Comparison of ENCODE assay signal across 9 cellular contexts in the genomic region with DNA sequence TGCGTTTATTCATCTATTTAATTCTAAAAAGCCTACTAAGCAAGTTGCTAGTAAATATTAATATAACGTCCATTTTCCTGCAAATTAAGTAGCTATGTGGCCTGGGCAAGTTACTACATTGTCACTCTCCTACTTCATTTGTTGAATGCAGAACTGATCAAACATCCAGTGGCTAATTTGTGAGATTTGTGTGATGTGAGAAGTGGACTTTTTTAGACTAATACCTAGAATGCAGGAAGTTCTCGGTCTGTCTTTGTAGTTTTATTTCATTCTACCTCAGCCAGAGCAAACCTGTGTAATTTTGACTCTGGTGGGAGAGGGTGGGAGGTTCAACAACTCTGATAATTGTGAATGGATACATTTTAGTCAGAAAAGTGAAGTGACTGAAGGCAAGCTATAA. TPM values are rescaled to one million over a fixed set of nuclear protein-coding genes. Genes with fewer than 3 reads are reported as not detected.
DNase-seq lines count a peak whose midpoint lies in the region; ATAC-seq and TF ChIP-seq lines count a peak whose summit lies in the region.
"Had no signal": no experiment of that assay in that cellular context is flagged by ENCODE, and none has a peak within 500 bp of the region (broad histone marks: within the 10 kb centered on the region; RNA-seq: fewer than 3 reads in every experiment).

No MANE protein-coding gene starts in this region.

- POLR2A ChIA-PET in activated naive CD8-positive, alpha-beta T cell treated with anti-CD3 and anti-CD28 coated beads, Interleukin-2, amount 10 ng/mL, durations not matched to agents 7 days and 5 days (lab: Charles Lee), result interaction anchor here (1.0 to 2.3 kb wide), 5 partner anchors 8 to 47 kb away, joined by 3 to 19 read pairs (median 3); a partner anchor contains a TSS

- peak overlapping the region; percentile 93 for H3K4me3 Mint-ChIP-seq in activated naive CD8-positive, alpha-beta T cell treated with anti-CD3 and anti-CD28 coated beads, Interleukin-2, amount 10 ng/mL, durations not matched to agents 7 days and 5 days

- H3K9me3 Mint-ChIP-seq in activated naive CD8-positive, alpha-beta T cell treated with anti-CD3 and anti-CD28 coated beads, Interleukin-2, amount 10 ng/mL, durations not matched to agents 7 days and 5 days, result no peaks in the 10 kb centered on the region

- H3K9me3 ChIP-seq in lower lobe of right lung, result no peaks in the 10 kb centered on the region

- peak overlapping the region; percentile 92 for H3K27ac ChIP-seq in lower lobe of right lung

- TF ChIP-seq CTCF in lower lobe of right lung (IDR thresholded peaks at IDR 0.05), result no peak

- H3K36me3 ChIP-seq in lower lobe of right lung, result peaks cover 21% of the 10 kb centered on the region

- H3K27me3 ChIP-seq in lower lobe of right lung (ENCODE audit: low read depth), result no peaks in the 10 kb centered on the region

- intact Hi-C loops in lower lobe of right lung (cut with DNase I), result no loop called here

- no peak for DNase-seq in activated naive CD8-positive, alpha-beta T cell treated with anti-CD3 and anti-CD28 coated beads, Interleukin-2, amount 10 ng/mL, durations not matched to agents 7 days and 5 days
- DNase-seq in lower lobe of right lung (no peak), SKM-1 (lab: John Stamatoyannopoulos, UW; ENCODE audit: unreplicated experiment) (no peak), NCI-H2107 treated with DMSO at 0.1 percent for 48 hours (lab: John Stamatoyannopoulos, UW; ENCODE audit: unreplicated experiment) (no peak), anterior cingulate cortex (lab: John Stamatoyannopoulos, UW) (no peak)
- DNase-seq in stimulated activated CD4-positive, alpha-beta T cell treated with anti-CD3 and anti-CD28 coated beads, Interleukin-1b, Interleukin-23, amount 100 ng/mL, for 48 hours, result no peak

- peak overlapping the region; percentile 94 for H3K27ac Mint-ChIP-seq in activated naive CD8-positive, alpha-beta T cell treated with anti-CD3 and anti-CD28 coated beads, Interleukin-2, amount 10 ng/mL, durations not matched to agents 7 days and 5 days

- no peaks in the 10 kb centered on the region for H3K27me3 Mint-ChIP-seq in activated naive CD8-positive, alpha-beta T cell treated with anti-CD3 and anti-CD28 coated beads, Interleukin-2, amount 10 ng/mL, durations not matched to agents 7 days and 5 days

- H3K36me3 Mint-ChIP-seq in activated naive CD8-positive, alpha-beta T cell treated with anti-CD3 and anti-CD28 coated beads, Interleukin-2, amount 10 ng/mL, durations not matched to agents 7 days and 5 days, result peaks cover 9% of the 10 kb centered on the region

- peaks cover 26% of the 10 kb centered on the region for H3K4me1 Mint-ChIP-seq in activated naive CD8-positive, alpha-beta T cell treated with anti-CD3 and anti-CD28 coated beads, Interleukin-2, amount 10 ng/mL, durations not matched to agents 7 days and 5 days

- ATAC-seq in HG02885 (IDR thresholded peaks at IDR 0.05; ENCODE audit: poor library complexity, unreplicated experiment), result peak; percentile 9
- ATAC-seq in activated naive CD8-positive, alpha-beta T cell treated with anti-CD3 and anti-CD28 coated beads, Interleukin-2, amount 10 ng/mL, durations not matched to agents 7 days and 5 days (ENCODE audit: low read depth), result no peak
- no peak for ATAC-seq in lower lobe of right lung

- H3K4me1 ChIP-seq in lower lobe of right lung, result peaks cover 25% of the 10 kb centered on the region

- H3K4me3 ChIP-seq in GM08714 (ENCODE audit: low read length), result peak overlapping the region; percentile 97
- H3K4me3 ChIP-seq in lower lobe of right lung, result peak overlapping the region; percentile 73

RNA-seq across cellular contexts. Expression of a gene that starts 0.8 kb away (rescaled TPM):
- total RNA-seq in activated naive CD8-positive, alpha-beta T cell treated with anti-CD3 and anti-CD28 coated beads, Interleukin-2, amount 10 ng/mL, durations not matched to agents 7 days and 5 days, result 10 to 100 TPM; 24.3 to 25.5 TPM
- total RNA-seq in lower lobe of right lung, result 18.4 TPM

RNA-seq across cellular contexts. Expression of a gene that starts 27.6 kb away (rescaled TPM):
- not detected for total RNA-seq in activated naive CD8-positive, alpha-beta T cell treated with anti-CD3 and anti-CD28 coated beads, Interleukin-2, amount 10 ng/mL, durations not matched to agents 7 days and 5 days
- not detected for total RNA-seq in lower lobe of right lung
- total RNA-seq: T-helper 1 cell treated with Interleukin-12 subunit alpha and Interleukin-12 subunit beta and Interleukin-4 antibody, amounts not matched to agents 30 ng/mL and 1 ng/mL, for 36 hours had no signal

RNA-seq across cellular contexts. Expression of a gene that starts 47.3 kb away (rescaled TPM):
- 10 to 100 TPM; 11.2 to 13.5 TPM for total RNA-seq in activated naive CD8-positive, alpha-beta T cell treated with anti-CD3 and anti-CD28 coated beads, Interleukin-2, amount 10 ng/mL, durations not matched to agents 7 days and 5 days
- 12.7 TPM for total RNA-seq in lower lobe of right lung
